Comparison of ENCODE assay signal across 8 cellular contexts in genomic region chr1:59926381-59927243, GRCh38. TPM values are rescaled to one million over a fixed set of nuclear protein-coding genes. Genes with fewer than 3 reads are reported as not detected.
A peak's percentile ranks its signal among the peaks of the same experiment; 100 is the strongest.
DNase-seq lines count a peak whose midpoint lies in the region; ATAC-seq, FAIRE-seq and TF ChIP-seq lines count a peak whose summit lies in the region.

Gene CYP2J2, minus strand, starts transcription at chr1:59926773. Its CDS starts 27 bp downstream, at chr1:59926746.

- H4K20me1 ChIP-seq in neural cell (ENCODE audit: insufficient read depth): no peaks in the 10 kb centered on the region

- H3K79me2 ChIP-seq in neural cell (replicated peaks; ENCODE audit: insufficient read depth, low read length): no peaks in the 10 kb centered on the region

- no peak within 1 kb of the TSS for H3K27ac ChIP-seq in neural cell (ENCODE audit: low read length)
- no peak within 1 kb of the TSS for H3K27ac ChIP-seq in thoracic aorta

- no peak for TF ChIP-seq EP300 in neural cell (conservative IDR thresholded peaks at IDR 0.05; ENCODE audit: poor library complexity, severe bottlenecking)

- TF ChIP-seq RAD21 in neural cell (conservative IDR thresholded peaks at IDR 0.05): no peak

- H3K36me3 ChIP-seq in neural cell (ENCODE audit: insufficient read depth, low read length) (no peaks in the 10 kb centered on the region), thoracic aorta (no peaks in the 10 kb centered on the region)

- peak; percentile 72 for ATAC-seq in HG02852 (IDR thresholded peaks at IDR 0.05; ENCODE audit: unreplicated experiment)
- no peak for ATAC-seq in thoracic aorta (ENCODE audit: insufficient number of reproducible peaks, low FRiP score, low read depth)
- ATAC-seq in GM19328 (IDR thresholded peaks at IDR 0.05; ENCODE audit: unreplicated experiment): no peak

- H3K4me3 ChIP-seq in foreskin fibroblast (ENCODE audit: low read depth in 1 of 2, low read length in 2 of 2) (peak within 1 kb of the TSS; percentile 46 to 61), neural cell (ENCODE audit: low read length) (peak within 1 kb of the TSS; percentile 53), thoracic aorta (peak within 1 kb of the TSS; percentile 73)

- H3F3A ChIP-seq in neural cell (ENCODE audit: insufficient read depth, low read length, poor library complexity, severe bottlenecking): no peaks in the 10 kb centered on the region

- H3K9me2 ChIP-seq in neural cell (ENCODE audit: insufficient read depth, low read length): no peaks in the 10 kb centered on the region

- H3K9ac ChIP-seq in neural cell (ENCODE audit: low read length): no peak within 1 kb of the TSS

- H3K27me3 ChIP-seq in neural cell (ENCODE audit: insufficient read depth, low read depth, low read length): no peaks in the 10 kb centered on the region
- no peaks in the 10 kb centered on the region for H3K27me3 ChIP-seq in thoracic aorta (replicated peaks; ENCODE audit: insufficient read depth)

- TF ChIP-seq CTCF in foreskin fibroblast (IDR thresholded peaks at IDR 0.05; ENCODE audit: low read depth, low read length): no peak
- no peak for TF ChIP-seq CTCF in neural cell (IDR thresholded peaks at IDR 0.05; ENCODE audit: poor library complexity, severe bottlenecking)
- no peak for TF ChIP-seq CTCF in thoracic aorta (IDR thresholded peaks at IDR 0.05)

- FAIRE-seq in GM12891 (lab: Jason Lieb, UNC): peak; percentile 78

- H2AFZ ChIP-seq in neural cell (ENCODE audit: low read depth, low read length): no peak within 1 kb of the TSS

- no peak for TF ChIP-seq POLR2A in GM12891 (IDR thresholded peaks at IDR 0.05; ENCODE audit: low read depth, low read length)

- DNase-seq in GM12891 (ENCODE audit: insufficient read length, low spot score) (no peak), NCI-H526 (lab: John Stamatoyannopoulos, UW) (peak; percentile 16 to 81), foreskin fibroblast (peak; percentile 23 to 79), thoracic aorta (ENCODE audit: low spot score) (no peak)
- DNase-seq in activated T-cell treated with anti-CD3 and anti-CD28 coated beads, Interleukin-2, amount 50 U/mL, for 48 hours: peak; percentile 57 to 68

- peaks cover 0 to 7% of the 10 kb centered on the region in 2 donors for H3K4me1 ChIP-seq in thoracic aorta (ENCODE audit: control insufficient read depth in 1 of 2, low read depth in 2 of 2)

- H3K9me3 ChIP-seq in neural cell (ENCODE audit: low read length) (no peaks in the 10 kb centered on the region), thoracic aorta (peaks cover 8% of the 10 kb centered on the region)

- H3K4me2 ChIP-seq in neural cell (ENCODE audit: low read length): no peak within 1 kb of the TSS

TF ChIP-seq in GM12891, 5 proteins besides CTCF, POLR2A, EP300 and RAD21:
- TF ChIP-seq POU2F2 (IDR thresholded peaks at IDR 0.05; ENCODE audit: low read depth, low read length): no peak
- TF ChIP-seq POLR2AphosphoS5 (IDR thresholded peaks at IDR 0.05; ENCODE audit: low read depth, low read length): no peak
- TF ChIP-seq PAX5 (IDR thresholded peaks at IDR 0.05; ENCODE audit: insufficient read depth, low read length, severe bottlenecking): no peak

TF ChIP-seq in neural cell, 6 proteins besides CTCF, POLR2A, EP300 and RAD21:
- TF ChIP-seq POLR2AphosphoS5 (IDR thresholded peaks at IDR 0.05): no peak
- TF ChIP-seq TAF1 (IDR thresholded peaks at IDR 0.05; ENCODE audit: low read depth): no peak
- no peak for TF ChIP-seq EZH2 (IDR thresholded peaks at IDR 0.05; ENCODE audit: borderline replicate concordance, insufficient read depth, low read length, poor library complexity, severe bottlenecking)
- no peak for TF ChIP-seq SMC3 (conservative IDR thresholded peaks at IDR 0.05; ENCODE audit: poor library complexity)
- TF ChIP-seq MXI1 (conservative IDR thresholded peaks at IDR 0.05; ENCODE audit: poor library complexity, severe bottlenecking): no peak
- TF ChIP-seq REST (IDR thresholded peaks at IDR 0.05; ENCODE audit: borderline replicate concordance): no peak

RNA-seq across cellular contexts. Expression of gene CYP2J2, which starts in this region (rescaled TPM):
- polyA plus RNA-seq in GM12891 (2012; ENCODE audit: low read depth, missing spikeins): 0.04 TPM
- not detected in 2 replicates for polyA plus RNA-seq in neural cell
- not detected in 2 replicates for polyA minus RNA-seq in neural cell
- not detected for total RNA-seq in thoracic aorta

Comparison
In these comparisons a context has a peak if more than half of its experiments do, and no peak if none do; other contexts are left out.
1. DNase-seq: peak in NCI-H526 (2 of 2), activated T-cell treated with anti-CD3 and anti-CD28 coated beads, Interleukin-2, amount 50 U/mL, for 48 hours (2 of 2) and foreskin fibroblast (2 of 2); none in GM12891 (single experiment) and thoracic aorta (single experiment).
2. Peak in every context shown above with its lines, with median percentiles within 50 percentile points of each other: H3K4me3 ChIP-seq.